8 cellular contexts compared by ENCODE assay signal in genomic region chr16:29290631-29291247, GRCh38.
A peak's percentile ranks its signal among the peaks of the same experiment; 100 is the strongest.
DNase-seq lines count a peak whose midpoint lies in the region; ATAC-seq, FAIRE-seq and TF ChIP-seq lines count a peak whose summit lies in the region.

No MANE protein-coding gene starts in this region.

- H3K36me3 ChIP-seq in BLaER1 treated with 17β-estradiol and CSF1 and Interleukin-3, amounts not matched to agents 10 nM and 100 nM = no peaks in the 10 kb centered on the region
- H3K36me3 ChIP-seq in kidney (ENCODE audit: control insufficient read depth in 1 of 2, insufficient read depth in 2 of 2, low read length in 2 of 2) = no peaks in the 10 kb centered on the region

- FAIRE-seq in kidney (lab: Jason Lieb, UNC) = no peak

- peak overlapping the region; percentile 67 to 89 (median 78) for H3K4me2 ChIP-seq in BLaER1 treated with 17β-estradiol and CSF1 and Interleukin-3, amounts not matched to agents 10 nM and 100 nM

- peak overlapping the region in 8 of 11 experiments; percentile 2 to 63 (median 48); a peak in 12 of 22 replicates for H3K27ac ChIP-seq in BLaER1 treated with 17β-estradiol and CSF1 and Interleukin-3, amounts not matched to agents 10 nM and 100 nM
- H3K27ac ChIP-seq in kidney (ENCODE audit: low read depth in 2 of 2, low read length in 2 of 2) = peak overlapping the region; percentile 74 to 76

- H3K4me3 ChIP-seq in BLaER1 treated with 17β-estradiol and CSF1 and Interleukin-3, amounts not matched to agents 10 nM and 100 nM = peak overlapping the region in 2 of 10 experiments; percentile 18 to 26; a peak in 2 of 20 replicates
- H3K4me3 ChIP-seq in WI38 (ENCODE audit: low read depth, low read length) = peak overlapping the region; percentile 39
- no peak overlapping the region for H3K4me3 ChIP-seq in cardiac fibroblast (replicated peaks in 1 of 2; ENCODE audit: low read depth in 2 of 2, low read length in 2 of 2)
- H3K4me3 ChIP-seq in kidney (ENCODE audit: low read length in 2 of 2) = peak overlapping the region in 1 of 2 donors; percentile 37

- H3K27me3 ChIP-seq in BLaER1 treated with 17β-estradiol and CSF1 and Interleukin-3, amounts not matched to agents 10 nM and 100 nM = peaks cover 0 to 28% (median 0%) of the 10 kb centered on the region in 11 experiments; a peak in 3 of 22 replicates

- ATAC-seq in GM19463 (IDR thresholded peaks at IDR 0.05; ENCODE audit: unreplicated experiment) = peak; percentile 91

- H4K20me1 ChIP-seq in BLaER1 treated with 17β-estradiol and CSF1 and Interleukin-3, amounts not matched to agents 10 nM and 100 nM = no peaks in the 10 kb centered on the region

- H3K9ac ChIP-seq in BLaER1 treated with 17β-estradiol and CSF1 and Interleukin-3, amounts not matched to agents 10 nM and 100 nM = peak overlapping the region in 8 of 11 experiments; percentile 16 to 59 (median 32); a peak in 10 of 22 replicates
- H3K9ac ChIP-seq in kidney (ENCODE audit: low read length in 2 of 2) = peak overlapping the region in 1 of 2 donors; percentile 71

- DNase-seq in HT-29 (ENCODE audit: low spot score) (peak; percentile 96), cardiac fibroblast (ENCODE audit: low read depth in 2 of 2) (peak; percentile 95 to 96), kidney (peak; percentile 99), NCI-H345 treated with DMSO at 0.1 percent for 48 hours (lab: John Stamatoyannopoulos, UW; ENCODE audit: unreplicated experiment) (no peak)
- DNase-seq in stimulated activated CD4-positive, alpha-beta T cell treated with anti-CD3 and anti-CD28 coated beads, Interleukin-15, amount 100 ng/mL, for 48 hours (ENCODE audit: low read depth in 2 of 2) = peak; percentile 39 to 58

- intact Hi-C loops in kidney (cut with DNase I) = no loop called here

- no peaks in the 10 kb centered on the region for H3K9me3 ChIP-seq in BLaER1 treated with 17β-estradiol and CSF1 and Interleukin-3, amounts not matched to agents 10 nM and 100 nM (replicated peaks in 1 of 11)
- no peaks in the 10 kb centered on the region for H3K9me3 ChIP-seq in kidney (ENCODE audit: control insufficient read depth in 1 of 2, low read length in 2 of 2)

- peaks cover 36 to 63% (median 48%) of the 10 kb centered on the region in 10 experiments for H3K4me1 ChIP-seq in BLaER1 treated with 17β-estradiol and CSF1 and Interleukin-3, amounts not matched to agents 10 nM and 100 nM
- peaks cover 4 to 19% of the 10 kb centered on the region in 2 donors for H3K4me1 ChIP-seq in kidney (ENCODE audit: control insufficient read depth in 1 of 2, insufficient read depth in 1 of 2, low read depth in 1 of 2, low read length in 2 of 2)

- TF ChIP-seq CTCF in WI38 (IDR thresholded peaks at IDR 0.05; ENCODE audit: low read depth, low read length) (no peak), cardiac fibroblast (IDR thresholded peaks at IDR 0.05; ENCODE audit: low read depth, low read length) (no peak), kidney (IDR thresholded peaks at IDR 0.05; ENCODE audit: borderline replicate concordance, extremely low read depth, insufficient read depth) (no peak)
